In the genomic region with DNA sequence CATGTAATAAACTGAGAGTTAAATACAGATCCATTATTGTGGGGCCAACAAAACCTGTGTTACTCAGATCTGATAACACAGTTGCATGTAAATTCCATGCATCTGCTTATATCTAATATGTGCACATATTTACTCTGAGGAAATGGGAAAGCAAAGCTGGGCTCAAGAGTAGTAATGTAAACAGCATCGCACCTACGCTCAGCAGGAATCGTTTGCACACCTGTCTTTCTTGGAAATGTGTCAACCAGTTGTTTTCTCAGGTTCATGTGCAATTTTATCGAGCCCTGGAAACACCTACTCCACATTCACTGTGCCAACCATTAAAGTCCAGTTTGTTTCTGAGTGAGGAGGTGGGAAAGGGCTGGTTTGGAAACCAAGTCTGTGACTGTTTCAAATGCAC, we compare ENCODE assay signal across 22 cellular contexts.
DNase-seq lines count a peak whose midpoint lies in the region; ATAC-seq and TF ChIP-seq lines count a peak whose summit lies in the region.
"Had no signal": no experiment of that assay in that cellular context is flagged by ENCODE, and none has a peak within 500 bp of the region (broad histone marks: within the 10 kb centered on the region; RNA-seq: fewer than 3 reads in every experiment).

No MANE protein-coding gene starts in this region.

- DNase-seq in DMS153 (lab: John Stamatoyannopoulos, UW), result peak; percentile 95
- peak; percentile 94 for DNase-seq in NCI-H128 (lab: John Stamatoyannopoulos, UW; ENCODE audit: unreplicated experiment)
- peak; percentile 67 for DNase-seq in NCI-H2171 treated with DMSO at 0.1 percent for 48 hours (lab: John Stamatoyannopoulos, UW)
- DNase-seq in body of pancreas, result peak; percentile 44 to 83 (median 66)
- DNase-seq in retina, result no peak
- no peak for DNase-seq in natural killer cell treated with Interleukin-12 subunit alpha and Interleukin-12 subunit beta and Interleukin-15 and Interleukin-18, amount 100 ng/mL, for 72 hours (ENCODE audit: low spot score)
- DNase-seq: activated CD4-positive, alpha-beta T cell treated with anti-CD3 and anti-CD28 coated beads, Interleukin-2, amount 50 U/mL, for 48 hours; activated naive CD8-positive, alpha-beta T cell treated with anti-CD3 and anti-CD28 coated beads, Interleukin-2, amount 50 U/mL, for 24 hours; activated T-cell treated with anti-CD3 and anti-CD28 coated beads, Interleukin-2, amount 50 U/mL, for 72 hours; CD8-positive, alpha-beta memory T cell; effector CD4-positive, alpha-beta T cell; GDM1; lower lobe of right lung; naive B cell; NCI-H1048; stimulated activated CD4-positive, alpha-beta T cell treated with anti-CD3 and anti-CD28 coated beads, Interleukin-12 subunit alpha, Interleukin-12 subunit beta, amount 100 ng/mL, for 4 hours; stimulated activated naive CD8-positive, alpha-beta T cell treated with anti-CD3 and anti-CD28 coated beads, Interleukin-15, amount 100 ng/mL, for 72 hours had no signal

- H3K4me3 ChIP-seq in body of pancreas, result no peak overlapping the region
- H3K4me3 ChIP-seq: cardiac muscle cell, K562, lower lobe of right lung, vagina had no signal

- H3K9me3 ChIP-seq in body of pancreas, result no peaks in the 10 kb centered on the region
- H3K9me3 ChIP-seq: lower lobe of right lung, vagina had no signal

- peaks cover 5 to 7% of the 10 kb centered on the region in 2 donors for H3K27me3 Mint-ChIP-seq in natural killer cell treated with Interleukin-12 subunit alpha and Interleukin-12 subunit beta and Interleukin-15 and Interleukin-18, amount 100 ng/mL, for 72 hours
- H3K27me3 Mint-ChIP-seq: stimulated activated naive CD8-positive, alpha-beta T cell treated with anti-CD3 and anti-CD28 coated beads, Interleukin-15, amount 100 ng/mL, for 72 hours had no signal

- no peaks in the 10 kb centered on the region for H3K36me3 ChIP-seq in body of pancreas (replicated peaks in 1 of 2; ENCODE audit: insufficient read depth in 1 of 2, low read depth in 2 of 2)
- H3K36me3 ChIP-seq: cardiac muscle cell, lower lobe of right lung, vagina had no signal

- H3K4me1 Mint-ChIP-seq in natural killer cell treated with Interleukin-12 subunit alpha and Interleukin-12 subunit beta and Interleukin-15 and Interleukin-18, amount 100 ng/mL, for 72 hours (ENCODE audit: low read depth in 2 of 2), result no peaks in the 10 kb centered on the region
- H3K4me1 Mint-ChIP-seq: activated naive CD8-positive, alpha-beta T cell treated with anti-CD3 and anti-CD28 coated beads, Interleukin-2, amount 50 U/mL, for 24 hours; CD8-positive, alpha-beta memory T cell; naive B cell; stimulated activated naive CD8-positive, alpha-beta T cell treated with anti-CD3 and anti-CD28 coated beads, Interleukin-15, amount 100 ng/mL, for 72 hours had no signal

- TF ChIP-seq POLR2A in body of pancreas (IDR thresholded peaks at IDR 0.05), result peak in 1 of 3 donors; percentile 32

- peak overlapping the region in 3 of 4 donors; percentile 37 to 89 (median 72) for H3K27ac ChIP-seq in body of pancreas
- H3K27ac ChIP-seq: cardiac muscle cell, lower lobe of right lung, vagina had no signal

- TF ChIP-seq CTCF in body of pancreas (IDR thresholded peaks at IDR 0.05), result no peak

- no peak overlapping the region for H3K4me3 Mint-ChIP-seq in natural killer cell treated with Interleukin-12 subunit alpha and Interleukin-12 subunit beta and Interleukin-15 and Interleukin-18, amount 100 ng/mL, for 72 hours
- H3K4me3 Mint-ChIP-seq: activated naive CD8-positive, alpha-beta T cell treated with anti-CD3 and anti-CD28 coated beads, Interleukin-2, amount 50 U/mL, for 24 hours; activated T-cell treated with anti-CD3 and anti-CD28 coated beads, Interleukin-2, amount 50 U/mL, for 72 hours; CD8-positive, alpha-beta memory T cell; naive B cell; stimulated activated naive CD8-positive, alpha-beta T cell treated with anti-CD3 and anti-CD28 coated beads, Interleukin-15, amount 100 ng/mL, for 72 hours had no signal

- H3K27ac Mint-ChIP-seq in natural killer cell treated with Interleukin-12 subunit alpha and Interleukin-12 subunit beta and Interleukin-15 and Interleukin-18, amount 100 ng/mL, for 72 hours, result no peak overlapping the region
- H3K27ac Mint-ChIP-seq: activated naive CD8-positive, alpha-beta T cell treated with anti-CD3 and anti-CD28 coated beads, Interleukin-2, amount 50 U/mL, for 24 hours; activated T-cell treated with anti-CD3 and anti-CD28 coated beads, Interleukin-2, amount 50 U/mL, for 72 hours; CD8-positive, alpha-beta memory T cell; naive B cell; stimulated activated naive CD8-positive, alpha-beta T cell treated with anti-CD3 and anti-CD28 coated beads, Interleukin-15, amount 100 ng/mL, for 72 hours had no signal

- ATAC-seq in body of pancreas (peak; percentile 74), GM21825 (IDR thresholded peaks at IDR 0.05; ENCODE audit: unreplicated experiment) (no peak), HG02571 (IDR thresholded peaks at IDR 0.05; ENCODE audit: unreplicated experiment) (no peak)
- no peak for ATAC-seq in natural killer cell treated with Interleukin-12 subunit alpha and Interleukin-12 subunit beta and Interleukin-15 and Interleukin-18, amount 100 ng/mL, for 72 hours
- ATAC-seq: activated naive CD8-positive, alpha-beta T cell treated with anti-CD3 and anti-CD28 coated beads, Interleukin-2, amount 50 U/mL, for 24 hours; activated T-cell treated with anti-CD3 and anti-CD28 coated beads, Interleukin-2, amount 50 U/mL, for 72 hours; K562; stimulated activated naive CD8-positive, alpha-beta T cell treated with anti-CD3 and anti-CD28 coated beads, Interleukin-15, amount 100 ng/mL, for 72 hours had no signal

- intact Hi-C loops in body of pancreas (cut with DNase I), result no loop called here

- no peaks in the 10 kb centered on the region for H3K9me3 Mint-ChIP-seq in natural killer cell treated with Interleukin-12 subunit alpha and Interleukin-12 subunit beta and Interleukin-15 and Interleukin-18, amount 100 ng/mL, for 72 hours
- H3K9me3 Mint-ChIP-seq: activated naive CD8-positive, alpha-beta T cell treated with anti-CD3 and anti-CD28 coated beads, Interleukin-2, amount 50 U/mL, for 24 hours; activated T-cell treated with anti-CD3 and anti-CD28 coated beads, Interleukin-2, amount 50 U/mL, for 72 hours; CD8-positive, alpha-beta memory T cell; naive B cell; stimulated activated naive CD8-positive, alpha-beta T cell treated with anti-CD3 and anti-CD28 coated beads, Interleukin-15, amount 100 ng/mL, for 72 hours had no signal

- no peaks in the 10 kb centered on the region for H3K27me3 ChIP-seq in body of pancreas
- H3K27me3 ChIP-seq: cardiac muscle cell, vagina had no signal

- H3K36me3 Mint-ChIP-seq in natural killer cell treated with Interleukin-12 subunit alpha and Interleukin-12 subunit beta and Interleukin-15 and Interleukin-18, amount 100 ng/mL, for 72 hours, result no peaks in the 10 kb centered on the region
- H3K36me3 Mint-ChIP-seq: CD8-positive, alpha-beta memory T cell; naive B cell had no signal

- 23 to 28% methylated on average over 4 of the region's 4 CpGs for WGBS in body of pancreas, 2 donors

- peaks cover 46% of the 10 kb centered on the region for H3K4me1 ChIP-seq in body of pancreas
- H3K4me1 ChIP-seq: lower lobe of right lung, vagina had no signal

Comparison
In these comparisons a context has a peak if more than half of its experiments do, and no peak if none do; other contexts are left out.
1. DNase-seq: peak in DMS153 (single experiment), NCI-H128 (single experiment), NCI-H2171 treated with DMSO at 0.1 percent for 48 hours (single experiment) and body of pancreas (4 of 4); none in retina (single experiment) and natural killer cell treated with Interleukin-12 subunit alpha and Interleukin-12 subunit beta and Interleukin-15 and Interleukin-18, amount 100 ng/mL, for 72 hours (single experiment).